7 cellular contexts compared by ENCODE assay signal in the genomic region with DNA sequence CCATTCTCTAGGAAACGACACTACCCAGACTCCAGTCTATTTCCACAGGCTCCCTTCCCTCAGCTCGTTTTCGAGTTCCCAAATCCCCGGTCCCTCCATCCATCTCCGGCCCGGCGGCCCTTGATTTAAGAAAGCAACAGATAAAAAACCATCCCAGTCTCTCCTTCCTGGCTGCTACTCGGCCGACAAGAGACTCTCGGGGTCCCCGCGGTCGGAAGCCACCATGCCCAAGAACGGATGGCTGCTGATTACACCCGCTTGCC. TPM values are rescaled to one million over a fixed set of nuclear protein-coding genes. Genes with fewer than 3 reads are reported as not detected.
DNase-seq lines count a peak whose midpoint lies in the region; ATAC-seq and TF ChIP-seq lines count a peak whose summit lies in the region.

No MANE protein-coding gene starts in this region.

- no peak for ATAC-seq in activated CD8-positive, alpha-beta T cell treated with anti-CD3 and anti-CD28 coated beads for 36 hours

- peaks cover 29% of the 10 kb centered on the region for H3K4me1 ChIP-seq in stomach smooth muscle (ENCODE audit: control insufficient read depth, insufficient read depth, low read length)

- peak overlapping the region; percentile 97 for H3K4me3 Mint-ChIP-seq in activated CD8-positive, alpha-beta T cell treated with anti-CD3 and anti-CD28 coated beads for 36 hours

- H3K36me3 ChIP-seq in stomach smooth muscle (ENCODE audit: control insufficient read depth in 2 of 2, insufficient read depth in 2 of 2, low read length in 2 of 2): peaks cover 25 to 29% of the 10 kb centered on the region in 2 donors

- H3K9me3 Mint-ChIP-seq in activated CD8-positive, alpha-beta T cell treated with anti-CD3 and anti-CD28 coated beads for 36 hours: no peaks in the 10 kb centered on the region

- H3K27ac ChIP-seq in stomach smooth muscle (ENCODE audit: low read length): no peak overlapping the region

- POLR2A ChIA-PET in activated CD8-positive, alpha-beta T cell treated with anti-CD3 and anti-CD28 coated beads for 36 hours (lab: Charles Lee): interaction anchor here (0.5 to 2.9 kb wide), 15 partner anchors 9 to 558 kb away, joined by 3 to 12 read pairs (median 4); partner anchors contain the start of genes PFAS and RNF222

- H3K27ac Mint-ChIP-seq in activated CD8-positive, alpha-beta T cell treated with anti-CD3 and anti-CD28 coated beads for 36 hours: peak overlapping the region; percentile 98

- DNase-seq in HFF-Myc (ENCODE audit: extremely low read depth, low read depth) (no peak), posterior cingulate gyrus (no peak), superior temporal gyrus (ENCODE audit: extremely low spot score) (no peak), NCI-H2029 (lab: John Stamatoyannopoulos, UW) (no peak)
- DNase-seq in activated CD8-positive, alpha-beta T cell treated with anti-CD3 and anti-CD28 coated beads for 36 hours: no peak

- H3K4me1 Mint-ChIP-seq in activated CD8-positive, alpha-beta T cell treated with anti-CD3 and anti-CD28 coated beads for 36 hours (ENCODE audit: low read depth): peaks cover 49% of the 10 kb centered on the region

- peak overlapping the region; percentile 84 to 93 for H3K9ac ChIP-seq in stomach smooth muscle (ENCODE audit: low read length in 2 of 2)

- no peaks in the 10 kb centered on the region for H3K27me3 ChIP-seq in stomach smooth muscle (ENCODE audit: control insufficient read depth in 1 of 2, insufficient read depth in 2 of 2, low read length in 2 of 2)

- H3K4me3 ChIP-seq in HFF-Myc (replicated peaks; ENCODE audit: low read depth, low read length): peak overlapping the region; percentile 75
- peak overlapping the region; percentile 99 for H3K4me3 ChIP-seq in iPS-11a (ENCODE audit: low read depth, low read length)
- peak overlapping the region; percentile 93 to 99 for H3K4me3 ChIP-seq in stomach smooth muscle (ENCODE audit: low read length in 2 of 2)

- TF ChIP-seq CTCF in HFF-Myc (IDR thresholded peaks at IDR 0.05; ENCODE audit: low read depth, low read length, missing control alignments): no peak
- TF ChIP-seq CTCF in activated CD8-positive, alpha-beta T cell treated with anti-CD3 and anti-CD28 coated beads for 36 hours (IDR thresholded peaks at IDR 0.05): no peak

- intact Hi-C loops in activated CD8-positive, alpha-beta T cell treated with anti-CD3 and anti-CD28 coated beads for 36 hours (cut with micrococcal nuclease): loop anchor here (10.0 kb wide), 1 partner anchor 362 kb away; the partner anchor contains the start of gene CCDC42
- intact Hi-C loops in posterior cingulate gyrus (cut with DNase I): loop anchor here (2.0 to 5.0 kb wide), 2 partner anchors 54 to 248 kb away; partner anchors contain the start of genes MYH10 and NDEL1

- CTCF ChIA-PET in activated CD8-positive, alpha-beta T cell treated with anti-CD3 and anti-CD28 coated beads for 36 hours (lab: Charles Lee): interaction anchor here (0.7 to 2.9 kb wide), 5 partner anchors 53 to 814 kb away, joined by 3 to 17 read pairs (median 4); partner anchors contain the start of genes NDEL1 and SLC25A35

- H3K27me3 Mint-ChIP-seq in activated CD8-positive, alpha-beta T cell treated with anti-CD3 and anti-CD28 coated beads for 36 hours: no peaks in the 10 kb centered on the region

- no peaks in the 10 kb centered on the region for H3K9me3 ChIP-seq in stomach smooth muscle (ENCODE audit: control insufficient read depth in 2 of 2, low read length in 2 of 2)

- peaks cover 52% of the 10 kb centered on the region for H3K36me3 Mint-ChIP-seq in activated CD8-positive, alpha-beta T cell treated with anti-CD3 and anti-CD28 coated beads for 36 hours (ENCODE audit: low read depth)

RNA-seq across cellular contexts. Expression of gene RPL26, which starts 0.2 kb away (rescaled TPM):
- 1,000 to 10,000 TPM; 3,141 to 3,176 TPM for total RNA-seq in activated CD8-positive, alpha-beta T cell treated with anti-CD3 and anti-CD28 coated beads for 36 hours

RNA-seq across cellular contexts. Expression of gene RNF222, which starts 14.8 kb away (rescaled TPM):
- under 1 TPM; 0.11 TPM for total RNA-seq in activated CD8-positive, alpha-beta T cell treated with anti-CD3 and anti-CD28 coated beads for 36 hours

RNA-seq across cellular contexts. Expression of gene ODF4, which starts 43.2 kb away (rescaled TPM):
- not detected for total RNA-seq in activated CD8-positive, alpha-beta T cell treated with anti-CD3 and anti-CD28 coated beads for 36 hours

RNA-seq across cellular contexts. Expression of gene NDEL1, which starts 52.9 kb away (rescaled TPM):
- total RNA-seq in activated CD8-positive, alpha-beta T cell treated with anti-CD3 and anti-CD28 coated beads for 36 hours: 10 to 100 TPM; 48.1 to 53.9 TPM
